1 cellular context compared by ENCODE assay signal in genomic region chr14:101219896-101220703, GRCh38.
TF ChIP-seq lines count a peak whose summit lies in the region.

No MANE protein-coding gene starts in this region.

TF ChIP-seq in K562, 482 proteins besides CTCF, POLR2A, EP300 and RAD21:
- TF ChIP-seq C11orf30 (IDR thresholded peaks at IDR 0.05; ENCODE audit: low read depth), result peak; percentile 50
- 0 out of 2 replicates have a peak, but pooled peaks have one; percentile 16 for TF ChIP-seq MAFF (IDR thresholded peaks at IDR 0.05; ENCODE audit: low read length)
- TF ChIP-seq EWSR1 (IDR thresholded peaks at IDR 0.05; ENCODE audit: borderline replicate concordance, low read depth, partially characterized antibody), result no peak
- TF ChIP-seq ERF (CRISPR knock-in tag; IDR thresholded peaks at IDR 0.05), result no peak
- no peak for TF ChIP-seq MNT (conservative IDR thresholded peaks at IDR 0.05)
- TF ChIP-seq ZNF316 (IDR thresholded peaks at IDR 0.05), result peak; percentile 64
- TF ChIP-seq CUX1 (CRISPR knock-in tag; IDR thresholded peaks at IDR 0.05), result no peak
- TF ChIP-seq TCF3 (CRISPR knock-in tag; IDR thresholded peaks at IDR 0.05), result no peak
TF ChIP-seq in K562: peak in this region for 3.
